ENCODE assay signal across 9 cellular contexts in the genomic region with DNA sequence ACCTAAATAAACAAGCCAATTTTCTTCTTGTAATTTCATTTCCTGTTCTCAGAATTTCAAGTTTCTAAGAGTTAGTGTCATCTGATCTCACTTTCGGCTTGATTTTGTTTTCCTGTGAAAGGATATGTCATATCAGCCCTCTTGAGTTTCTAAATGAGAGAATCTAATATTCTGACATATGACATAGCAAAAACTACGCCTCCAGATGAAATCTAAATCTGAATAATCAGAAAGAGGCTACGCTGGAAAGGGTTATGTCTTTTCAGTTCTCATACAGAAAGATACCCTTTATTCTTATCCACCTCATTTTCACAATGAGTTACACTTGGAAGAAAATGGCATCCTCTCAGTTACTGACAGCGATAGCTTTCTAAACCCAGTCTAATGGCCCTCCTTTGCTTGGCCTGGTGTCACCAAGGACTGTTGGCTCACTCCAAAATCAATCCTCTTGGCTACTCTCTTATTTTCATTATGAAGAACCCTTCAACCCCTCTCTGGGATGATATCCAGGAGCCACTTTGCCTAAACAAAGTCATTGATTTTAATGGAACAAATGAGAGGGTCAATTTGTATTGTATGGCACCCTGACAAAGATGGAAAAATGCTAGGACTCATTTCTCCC.
DNase-seq lines count a peak whose midpoint lies in the region; ATAC-seq, FAIRE-seq and TF ChIP-seq lines count a peak whose summit lies in the region.
"Had no signal": no experiment of that assay in that cellular context is flagged by ENCODE, and none has a peak within 500 bp of the region (broad histone marks: within the 10 kb centered on the region; RNA-seq: fewer than 3 reads in every experiment).

No MANE protein-coding gene starts in this region.

- no peaks in the 10 kb centered on the region for H3K9me3 ChIP-seq in CD4-positive, alpha-beta memory T cell (ENCODE audit: control insufficient read depth in 1 of 2, low read length in 2 of 2)
- no peaks in the 10 kb centered on the region for H3K9me3 ChIP-seq in HepG2 (ENCODE audit: low read length)

- CTCF ChIA-PET in CD4-positive, alpha-beta memory T cell (lab: Charles Lee; ENCODE audit: partially characterized antibody), result no interaction called here
- CTCF ChIA-PET in HepG2 (lab: Yijun Ruan, JAX; ENCODE audit: low intra/inter-chr PET ratio, low total read pairs), result no interaction called here

- no peak overlapping the region for H3K4me3 ChIP-seq in CD4-positive, alpha-beta memory T cell (ENCODE audit: low read length in 2 of 2)
- H3K4me3 ChIP-seq in HepG2 (replicated peaks in 1 of 3; ENCODE audit: insufficient read depth in 1 of 3, low read depth in 2 of 3, low read length in 3 of 3), result no peak overlapping the region

- in situ Hi-C loops in HepG2 (cut with HindIII; ENCODE audit: extremely low pct_ligation_motif_present, low pct_unique_long_range_greater_than_20kb), result no loop called here

- no peak for TF ChIP-seq CTCF in HepG2 (CRISPR knock-in tag; IDR thresholded peaks at IDR 0.05)

- no peak for FAIRE-seq in HepG2 (lab: Jason Lieb, UNC)
- FAIRE-seq: endometrium had no signal

- no peak overlapping the region for H3K4me2 ChIP-seq in HepG2 (ENCODE audit: low read depth, low read length)

- H3K27ac ChIP-seq in CD4-positive, alpha-beta memory T cell (ENCODE audit: low read depth, low read length), result peak overlapping the region; percentile 26
- no peak overlapping the region for H3K27ac ChIP-seq in HepG2 (ENCODE audit: extremely low read length, insufficient read depth, low read length)

- BruUV-seq in HepG2 (replicated peaks; lab: Mats Ljungman, UMichigan), result no TSS peak

- TF ChIP-seq EP300 in HepG2 (IDR thresholded peaks at IDR 0.05; ENCODE audit: low read depth in 2 of 2, low read length in 2 of 2), result no peak
- no peak for TF ChIP-seq EP300 in HepG2 (CRISPR knock-in tag; IDR thresholded peaks at IDR 0.05; ENCODE audit: borderline replicate concordance)

- peak overlapping the region; percentile 0 to 86 (median 67) for H3K27ac Mint-ChIP-seq in CD4-positive, alpha-beta memory T cell

- no peaks in the 10 kb centered on the region for H4K20me1 ChIP-seq in HepG2 (ENCODE audit: insufficient read depth, low read length)

- intact Hi-C loops in CD4-positive, alpha-beta memory T cell (cut with micrococcal nuclease), result loop anchor here (2.0 kb wide), 1 partner anchor 45 kb away; no protein-coding TSS in a partner anchor
- intact Hi-C loops in HepG2 (cut with micrococcal nuclease; ENCODE audit: unreplicated experiment), result no loop called here

- H3K9me3 Mint-ChIP-seq in CD4-positive, alpha-beta memory T cell, result peaks cover 0 to 2% (median 0%) of the 10 kb centered on the region in 8 donors

- H3K27me3 Mint-ChIP-seq in CD4-positive, alpha-beta memory T cell, result no peaks in the 10 kb centered on the region

- H3K4me1 Mint-ChIP-seq in CD4-positive, alpha-beta memory T cell, result peaks cover 31 to 59% (median 40%) of the 10 kb centered on the region in 4 donors

- no peak for TF ChIP-seq POLR2A in HepG2 (IDR thresholded peaks at IDR 0.05; ENCODE audit: insufficient read depth in 1 of 2, low read depth in 2 of 2, low read length in 2 of 2)

- TF ChIP-seq RAD21 in HepG2 (CRISPR knock-in tag; IDR thresholded peaks at IDR 0.05), result no peak

- no peak for DNase-seq in CD4-positive, alpha-beta memory T cell
- DNase-seq in NCI-H748 (lab: John Stamatoyannopoulos, UW; ENCODE audit: unreplicated experiment) (peak; percentile 56), ureter (ENCODE audit: low spot score) (no peak), NCI-H524 treated with DMSO at 0.1 percent for 48 hours (lab: John Stamatoyannopoulos, UW) (no peak), HepG2 (ENCODE audit: low spot score) (no peak), glomerular visceral epithelial cell (ENCODE audit: extremely low spot score) (no peak)

- no peaks in the 10 kb centered on the region for H3K36me3 Mint-ChIP-seq in CD4-positive, alpha-beta memory T cell

- no peak overlapping the region for H3K9ac ChIP-seq in HepG2 (ENCODE audit: insufficient read depth, low read depth, low read length)

- ATAC-seq in GM19043 (IDR thresholded peaks at IDR 0.05; ENCODE audit: low read depth, unreplicated experiment) (peak; percentile 69), HG02943 (IDR thresholded peaks at IDR 0.05; ENCODE audit: low read depth, unreplicated experiment) (peak; percentile 69), HepG2 (no peak)

- H2AFZ ChIP-seq in HepG2 (ENCODE audit: low read length), result no peak overlapping the region

- no peaks in the 10 kb centered on the region for H3K36me3 ChIP-seq in CD4-positive, alpha-beta memory T cell (ENCODE audit: insufficient read depth, low read length)
- no peaks in the 10 kb centered on the region for H3K36me3 ChIP-seq in HepG2 (replicated peaks in 1 of 2; ENCODE audit: control insufficient read depth in 1 of 2, insufficient read depth in 2 of 2, low read length in 2 of 2)

- peak overlapping the region in 7 of 8 donors; percentile 5 to 63 (median 12) for H3K4me3 Mint-ChIP-seq in CD4-positive, alpha-beta memory T cell

- no peaks in the 10 kb centered on the region for H3K79me2 ChIP-seq in HepG2 (ENCODE audit: insufficient read depth, low read length)

- H3K4me1 ChIP-seq in CD4-positive, alpha-beta memory T cell (ENCODE audit: insufficient read depth, low read length), result peaks cover 41% of the 10 kb centered on the region
- H3K4me1 ChIP-seq in HepG2 (ENCODE audit: insufficient read depth, low read length), result no peaks in the 10 kb centered on the region

- POLR2A ChIA-PET in CD4-positive, alpha-beta memory T cell (lab: Charles Lee; ENCODE audit: partially characterized antibody), result no interaction called here
- POLR2A ChIA-PET in HepG2 (lab: Yijun Ruan, JAX), result no interaction called here

- WGBS in HepG2 (ENCODE audit: low lambda C conversion rate), result 22% methylated on average over 4 of the region's 4 CpGs

- no peaks in the 10 kb centered on the region for H3K27me3 ChIP-seq in CD4-positive, alpha-beta memory T cell (ENCODE audit: insufficient read depth, low read length)
- no peaks in the 10 kb centered on the region for H3K27me3 ChIP-seq in HepG2 (ENCODE audit: control insufficient read depth in 1 of 2, insufficient read depth in 2 of 2, low read length in 2 of 2)

TF ChIP-seq in HepG2, 621 proteins besides CTCF, POLR2A, EP300 and RAD21:
- TF ChIP-seq HMGA1 (CRISPR knock-in tag; conservative IDR thresholded peaks at IDR 0.05) (no peak), FOXP1 (IDR thresholded peaks at IDR 0.05) (no peak), FOXP1 (CRISPR knock-in tag; IDR thresholded peaks at IDR 0.05) (no peak), HDAC1 (CRISPR knock-in tag; IDR thresholded peaks at IDR 0.05) (no peak), MED8 (CRISPR knock-in tag; IDR thresholded peaks at IDR 0.05; ENCODE audit: insufficient replicate concordance) (no peak), ZFP36L1 (CRISPR knock-in tag; IDR thresholded peaks at IDR 0.05) (no peak), ZNF724P (CRISPR knock-in tag; IDR thresholded peaks at IDR 0.05; ENCODE audit: borderline replicate concordance) (no peak), MZF1 (CRISPR knock-in tag; IDR thresholded peaks at IDR 0.05; ENCODE audit: borderline replicate concordance) (no peak), ZNF296 (CRISPR knock-in tag; conservative IDR thresholded peaks at IDR 0.05) (no peak), ATF1 (CRISPR knock-in tag; IDR thresholded peaks at IDR 0.05) (no peak), FOXA3 (CRISPR knock-in tag; IDR thresholded peaks at IDR 0.05) (no peak)
- TF ChIP-seq, protein P1, sequence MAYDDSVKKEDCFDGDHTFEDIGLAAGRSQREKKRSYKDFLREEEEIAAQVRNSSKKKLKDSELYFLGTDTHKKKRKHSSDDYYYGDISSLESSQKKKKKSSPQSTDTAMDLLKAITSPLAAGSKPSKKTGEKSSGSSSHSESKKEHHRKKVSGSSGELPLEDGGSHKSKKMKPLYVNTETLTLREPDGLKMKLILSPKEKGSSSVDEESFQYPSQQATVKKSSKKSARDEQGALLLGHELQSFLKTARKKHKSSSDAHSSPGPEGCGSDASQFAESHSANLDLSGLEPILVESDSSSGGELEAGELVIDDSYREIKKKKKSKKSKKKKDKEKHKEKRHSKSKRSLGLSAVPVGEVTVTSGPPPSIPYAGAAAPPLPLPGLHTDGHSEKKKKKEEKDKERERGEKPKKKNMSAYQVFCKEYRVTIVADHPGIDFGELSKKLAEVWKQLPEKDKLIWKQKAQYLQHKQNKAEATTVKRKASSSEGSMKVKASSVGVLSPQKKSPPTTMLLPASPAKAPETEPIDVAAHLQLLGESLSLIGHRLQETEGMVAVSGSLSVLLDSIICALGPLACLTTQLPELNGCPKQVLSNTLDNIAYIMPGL (CRISPR knock-in tag; IDR thresholded peaks at IDR 0.05; ENCODE audit: borderline replicate concordance in 1 of 2, low read depth in 1 of 2), result no peak
- TF ChIP-seq, protein P2, sequence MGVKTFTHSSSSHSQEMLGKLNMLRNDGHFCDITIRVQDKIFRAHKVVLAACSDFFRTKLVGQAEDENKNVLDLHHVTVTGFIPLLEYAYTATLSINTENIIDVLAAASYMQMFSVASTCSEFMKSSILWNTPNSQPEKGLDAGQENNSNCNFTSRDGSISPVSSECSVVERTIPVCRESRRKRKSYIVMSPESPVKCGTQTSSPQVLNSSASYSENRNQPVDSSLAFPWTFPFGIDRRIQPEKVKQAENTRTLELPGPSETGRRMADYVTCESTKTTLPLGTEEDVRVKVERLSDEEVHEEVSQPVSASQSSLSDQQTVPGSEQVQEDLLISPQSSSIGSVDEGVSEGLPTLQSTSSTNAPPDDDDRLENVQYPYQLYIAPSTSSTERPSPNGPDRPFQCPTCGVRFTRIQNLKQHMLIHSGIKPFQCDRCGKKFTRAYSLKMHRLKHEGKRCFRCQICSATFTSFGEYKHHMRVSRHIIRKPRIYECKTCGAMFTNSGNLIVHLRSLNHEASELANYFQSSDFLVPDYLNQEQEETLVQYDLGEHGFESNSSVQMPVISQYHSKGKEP (CRISPR knock-in tag; IDR thresholded peaks at IDR 0.05), result no peak
- TF ChIP-seq, protein P3, sequence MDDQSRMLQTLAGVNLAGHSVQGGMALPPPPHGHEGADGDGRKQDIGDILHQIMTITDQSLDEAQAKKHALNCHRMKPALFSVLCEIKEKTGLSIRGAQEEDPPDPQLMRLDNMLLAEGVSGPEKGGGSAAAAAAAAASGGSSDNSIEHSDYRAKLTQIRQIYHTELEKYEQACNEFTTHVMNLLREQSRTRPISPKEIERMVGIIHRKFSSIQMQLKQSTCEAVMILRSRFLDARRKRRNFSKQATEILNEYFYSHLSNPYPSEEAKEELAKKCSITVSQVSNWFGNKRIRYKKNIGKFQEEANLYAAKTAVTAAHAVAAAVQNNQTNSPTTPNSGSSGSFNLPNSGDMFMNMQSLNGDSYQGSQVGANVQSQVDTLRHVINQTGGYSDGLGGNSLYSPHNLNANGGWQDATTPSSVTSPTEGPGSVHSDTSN (CRISPR knock-in tag; IDR thresholded peaks at IDR 0.05; ENCODE audit: borderline replicate concordance), result no peak
